Comparison of ENCODE assay signal across 23 cellular contexts in genomic region chr21:21722736-21723135, GRCh38.
"Had no signal": no experiment of that assay in that cellular context is flagged by ENCODE, and none has a peak within 500 bp of the region (broad histone marks: within the 10 kb centered on the region; RNA-seq: fewer than 3 reads in every experiment).

No MANE protein-coding gene starts in this region.

- H3K4me2 ChIP-seq: hepatocyte, neural progenitor cell, smooth muscle cell had no signal

- H2AFZ ChIP-seq: hepatocyte, neural progenitor cell, parathyroid adenoma had no signal

- DNase-seq: cortex of kidney; foreskin keratinocyte; heart left ventricle; kidney; mesenchymal stem cell; mucosa of descending colon; naive thymus-derived CD4-positive, alpha-beta T cell; right lobe of liver; stimulated activated CD4-positive, alpha-beta T cell treated with anti-CD3 and anti-CD28 coated beads, Interleukin-12 subunit alpha, Interleukin-12 subunit beta, amount 100 ng/mL, for 4 hours; stimulated activated CD4-positive, alpha-beta T cell treated with anti-CD3 and anti-CD28 coated beads, Interleukin-1b, Interleukin-23, amount 100 ng/mL, for 48 hours; stimulated activated CD4-positive, alpha-beta T cell treated with anti-CD3 and anti-CD28 coated beads, Interleukin-4, amount 100 ng/mL, for 1 hour; stimulated activated CD8-positive, alpha-beta memory T cell treated with anti-CD3 and anti-CD28 coated beads, Interleukin-4, amount 100 ng/mL, for 48 hours; stimulated activated naive CD4-positive, alpha-beta T cell; stimulated activated naive CD8-positive, alpha-beta T cell treated with anti-CD3 and anti-CD28 coated beads, Interleukin-15, amount 100 ng/mL, for 72 hours; trophoblast cell had no signal

- H3K4me1 ChIP-seq: foreskin keratinocyte, gastroesophageal sphincter, heart left ventricle, left lung, neural progenitor cell, parathyroid adenoma, right lobe of liver, suprapubic skin, vagina had no signal

- H3K9me3 ChIP-seq: gastroesophageal sphincter, mucosa of descending colon, right lobe of liver, vagina had no signal

- ATAC-seq: foreskin keratinocyte; gastroesophageal sphincter; heart left ventricle; left lung; mucosa of descending colon; naive thymus-derived CD4-positive, alpha-beta T cell; right lobe of liver; stimulated activated naive CD8-positive, alpha-beta T cell treated with anti-CD3 and anti-CD28 coated beads, Interleukin-15, amount 100 ng/mL, for 72 hours had no signal

- H3K27me3 ChIP-seq: foreskin keratinocyte, gastroesophageal sphincter, heart left ventricle, hepatocyte, left lung, neural progenitor cell, right lobe of liver, suprapubic skin, vagina had no signal

- H3K79me2 ChIP-seq: hepatocyte, parathyroid adenoma had no signal

- H3K4me3 ChIP-seq: gastroesophageal sphincter, heart left ventricle, hepatocyte, left lung, mucosa of descending colon, neural progenitor cell, right lobe of liver, smooth muscle cell, suprapubic skin, vagina had no signal

- H3K9ac ChIP-seq: neural progenitor cell, parathyroid adenoma had no signal

- H3K27ac ChIP-seq: foreskin keratinocyte, gastroesophageal sphincter, heart left ventricle, hepatocyte, left lung, neural progenitor cell, parathyroid adenoma, right lobe of liver, suprapubic skin, vagina had no signal

- H3K36me3 ChIP-seq: gastroesophageal sphincter, heart left ventricle, left lung, neural progenitor cell, right lobe of liver, suprapubic skin, vagina had no signal
